In genomic region chr7:74083117-74083876, GRCh38 we compare ENCODE assay signal across 8 cellular contexts. TPM values are rescaled to one million over a fixed set of nuclear protein-coding genes. Genes with fewer than 3 reads are reported as not detected.
DNase-seq lines count a peak whose midpoint lies in the region; ATAC-seq, FAIRE-seq and TF ChIP-seq lines count a peak whose summit lies in the region.

Gene LIMK1, plus strand, starts transcription at chr7:74083804. Its CDS starts 187 bp downstream, at chr7:74083991.

- no peak within 1 kb of the TSS for H2AFZ ChIP-seq in HepG2 (ENCODE audit: low read length)

- ATAC-seq in GM19023 (IDR thresholded peaks at IDR 0.05; ENCODE audit: unreplicated experiment) (peak; percentile 72), HG03175 (IDR thresholded peaks at IDR 0.05; ENCODE audit: unreplicated experiment) (peak; percentile 77), HepG2 (peak; percentile 81)

- H3K36me3 ChIP-seq in HepG2 (replicated peaks in 1 of 2; ENCODE audit: control insufficient read depth in 1 of 2, insufficient read depth in 2 of 2, low read length in 2 of 2) = no peaks in the 10 kb centered on the region

- TF ChIP-seq EP300 in HepG2 (IDR thresholded peaks at IDR 0.05; ENCODE audit: low read depth in 2 of 2, low read length in 2 of 2) (no peak), HepG2 (CRISPR knock-in tag; IDR thresholded peaks at IDR 0.05; ENCODE audit: borderline replicate concordance) (no peak)

- TF ChIP-seq CTCF in AG09309 (IDR thresholded peaks at IDR 0.05; ENCODE audit: control insufficient read depth, insufficient read depth, low read depth, low read length, missing control alignments) (no peak), HepG2 (CRISPR knock-in tag; IDR thresholded peaks at IDR 0.05) (no peak)

- DNase-seq in AG09309 (ENCODE audit: low read depth) (no peak), NCI-H526 (lab: John Stamatoyannopoulos, UW) (peak; percentile 47 to 89), dermis blood vessel endothelial cell (peak; percentile 83), HepG2 (ENCODE audit: low spot score) (peak; percentile 62)
- peak; percentile 63 to 70 for DNase-seq in activated CD4-positive, alpha-beta T cell treated with anti-CD3 and anti-CD28 coated beads, Interleukin-2, amount 50 U/mL, for 24 hours (ENCODE audit: low read depth in 1 of 2, low spot score in 1 of 2)
- peak; percentile 68 for DNase-seq in stimulated activated CD4-positive, alpha-beta T cell treated with anti-CD3 and anti-CD28 coated beads, Interleukin-2, amount 100 ng/mL, for 4 hours (ENCODE audit: low read depth)

- intact Hi-C loops in HepG2 (cut with micrococcal nuclease; ENCODE audit: unreplicated experiment) = no loop called here

- peak within 1 kb of the TSS; percentile 90 for H3K4me2 ChIP-seq in HepG2 (ENCODE audit: low read depth, low read length)

- no peaks in the 10 kb centered on the region for H4K20me1 ChIP-seq in HepG2 (ENCODE audit: insufficient read depth, low read length)

- POLR2A ChIA-PET in HepG2 (lab: Yijun Ruan, JAX) = interaction anchor here (1.4 kb wide), 2 partner anchors 92 to 209 kb away, joined by 4 to 5 read pairs; no protein-coding TSS in a partner anchor

- in situ Hi-C loops in HepG2 (cut with HindIII; ENCODE audit: extremely low pct_ligation_motif_present, low pct_unique_long_range_greater_than_20kb) = no loop called here

- H3K79me2 ChIP-seq in HepG2 (ENCODE audit: insufficient read depth, low read length) = no peaks in the 10 kb centered on the region

- TF ChIP-seq POLR2A in HepG2 (IDR thresholded peaks at IDR 0.05; ENCODE audit: insufficient read depth in 1 of 2, low read depth in 2 of 2, low read length in 2 of 2) = peak in 1 of 2 experiments; percentile 45; a peak in 1 of 4 replicates

- no peak for FAIRE-seq in HepG2 (lab: Jason Lieb, UNC)

- TF ChIP-seq RAD21 in HepG2 (CRISPR knock-in tag; IDR thresholded peaks at IDR 0.05) = no peak

- H3K27me3 ChIP-seq in HepG2 (ENCODE audit: control insufficient read depth in 1 of 2, insufficient read depth in 2 of 2, low read length in 2 of 2) = no peaks in the 10 kb centered on the region

- BruUV-seq in HepG2 (replicated peaks; lab: Mats Ljungman, UMichigan) = no TSS peak

- CTCF ChIA-PET in HepG2 (lab: Yijun Ruan, JAX; ENCODE audit: low intra/inter-chr PET ratio, low total read pairs) = no interaction called here

- H3K9me3 ChIP-seq in HepG2 (ENCODE audit: low read length) = no peaks in the 10 kb centered on the region

- WGBS in HepG2 (ENCODE audit: low lambda C conversion rate) = 8% methylated on average over 28 of the region's 71 CpGs

- peaks cover 18% of the 10 kb centered on the region for H3K4me1 ChIP-seq in HepG2 (ENCODE audit: insufficient read depth, low read length)

- H3K4me3 ChIP-seq in AG09309 (ENCODE audit: control insufficient read depth, low read depth, low read length) (peak within 1 kb of the TSS; percentile 73), HepG2 (replicated peaks in 1 of 3; ENCODE audit: insufficient read depth in 1 of 3, low read depth in 2 of 3, low read length in 3 of 3) (peak within 1 kb of the TSS; percentile 66 to 72 (median 68))

- H3K9ac ChIP-seq in HepG2 (ENCODE audit: insufficient read depth, low read depth, low read length) = peak within 1 kb of the TSS; percentile 62

- H3K27ac ChIP-seq in HepG2 (ENCODE audit: extremely low read length, insufficient read depth, low read length) = no peak within 1 kb of the TSS

TF ChIP-seq in HepG2, 621 proteins besides CTCF, POLR2A, EP300 and RAD21 (continues in another document):
- TF ChIP-seq STAT5B (CRISPR knock-in tag; IDR thresholded peaks at IDR 0.05) (no peak), NFIB (CRISPR knock-in tag; IDR thresholded peaks at IDR 0.05; ENCODE audit: borderline replicate concordance) (no peak), KIAA2018 (CRISPR knock-in tag; IDR thresholded peaks at IDR 0.05; ENCODE audit: borderline replicate concordance) (no peak), ZNF24 (IDR thresholded peaks at IDR 0.05) (peak; percentile 89)

RNA-seq across cellular contexts. Expression of gene LIMK1, which starts in this region (rescaled TPM):
- total RNA-seq in dermis blood vessel endothelial cell (20.4 and 32.7 TPM in 2 replicates), HepG2 (2016; rRNA removed; fragmentation: Illumina TruSeq; extraction: Trizol) (8.2 and 8.9 TPM in 2 replicates)
- 4.6 and 5.6 TPM in 2 replicates for total RNA-seq in HepG2 (2016; cell fraction: cytosol; rRNA removed; fragmentation: Illumina TruSeq; extraction: Trizol; ENCODE audit: low read depth)
- total RNA-seq in HepG2 (2016; cell fraction: insoluble cytoplasmic fraction; rRNA removed; fragmentation: Illumina TruSeq; extraction: Trizol) = 6.7 and 8.6 TPM in 2 replicates
- 16.3 and 16.4 TPM in 2 replicates for total RNA-seq in HepG2 (2016; cell fraction: membrane; rRNA removed; fragmentation: Illumina TruSeq; extraction: Trizol)
- total RNA-seq in HepG2 (2016; cell fraction: nucleus; rRNA removed; fragmentation: Illumina TruSeq; extraction: Trizol) = 6.6 TPM in 2 replicates
- 18.8 and 22.5 TPM in 2 replicates for polyA plus RNA-seq in HepG2 (2011; rRNA removed)
- polyA plus RNA-seq in HepG2 (2011; cell fraction: cytosol; rRNA removed) = 12.2 and 13.7 TPM in 2 replicates
- 28.7 and 31.1 TPM in 2 replicates for polyA plus RNA-seq in HepG2 (2011; cell fraction: nucleus; rRNA removed)
- polyA plus RNA-seq in HepG2 (2012) = 8.3 and 10.9 TPM in 2 replicates
- polyA plus RNA-seq in HepG2 (2016; cell fraction: cytosol; fragmentation: Illumina TruSeq; extraction: Trizol; ENCODE audit: low read depth) = 7.5 and 8.7 TPM in 2 replicates
- polyA plus RNA-seq in HepG2 (2016; cell fraction: insoluble cytoplasmic fraction; fragmentation: Illumina TruSeq; extraction: Trizol; ENCODE audit: low read depth) = 10.6 and 14.3 TPM in 2 replicates
- 18.8 and 20.9 TPM in 2 replicates for polyA plus RNA-seq in HepG2 (2016; cell fraction: membrane; fragmentation: Illumina TruSeq; extraction: Trizol; ENCODE audit: low read depth)
- polyA plus RNA-seq in HepG2 (2016; cell fraction: nucleus; fragmentation: Illumina TruSeq; extraction: Trizol; ENCODE audit: insufficient read depth, low read depth) = 14.4 and 15.5 TPM in 2 replicates
- 36.5 and 57.3 TPM in 2 replicates for polyA minus RNA-seq in HepG2 (2011; rRNA and poly(A)+ RNA removed; ENCODE audit: low replicate concordance)
- polyA minus RNA-seq in HepG2 (2011; cell fraction: cytosol; rRNA and poly(A)+ RNA removed) = 10.0 and 11.6 TPM in 2 replicates
- 4.1 and 4.8 TPM in 2 replicates for polyA minus RNA-seq in HepG2 (2011; cell fraction: nucleus; rRNA and poly(A)+ RNA removed)
